9 cellular contexts compared by ENCODE assay signal in the genomic region with DNA sequence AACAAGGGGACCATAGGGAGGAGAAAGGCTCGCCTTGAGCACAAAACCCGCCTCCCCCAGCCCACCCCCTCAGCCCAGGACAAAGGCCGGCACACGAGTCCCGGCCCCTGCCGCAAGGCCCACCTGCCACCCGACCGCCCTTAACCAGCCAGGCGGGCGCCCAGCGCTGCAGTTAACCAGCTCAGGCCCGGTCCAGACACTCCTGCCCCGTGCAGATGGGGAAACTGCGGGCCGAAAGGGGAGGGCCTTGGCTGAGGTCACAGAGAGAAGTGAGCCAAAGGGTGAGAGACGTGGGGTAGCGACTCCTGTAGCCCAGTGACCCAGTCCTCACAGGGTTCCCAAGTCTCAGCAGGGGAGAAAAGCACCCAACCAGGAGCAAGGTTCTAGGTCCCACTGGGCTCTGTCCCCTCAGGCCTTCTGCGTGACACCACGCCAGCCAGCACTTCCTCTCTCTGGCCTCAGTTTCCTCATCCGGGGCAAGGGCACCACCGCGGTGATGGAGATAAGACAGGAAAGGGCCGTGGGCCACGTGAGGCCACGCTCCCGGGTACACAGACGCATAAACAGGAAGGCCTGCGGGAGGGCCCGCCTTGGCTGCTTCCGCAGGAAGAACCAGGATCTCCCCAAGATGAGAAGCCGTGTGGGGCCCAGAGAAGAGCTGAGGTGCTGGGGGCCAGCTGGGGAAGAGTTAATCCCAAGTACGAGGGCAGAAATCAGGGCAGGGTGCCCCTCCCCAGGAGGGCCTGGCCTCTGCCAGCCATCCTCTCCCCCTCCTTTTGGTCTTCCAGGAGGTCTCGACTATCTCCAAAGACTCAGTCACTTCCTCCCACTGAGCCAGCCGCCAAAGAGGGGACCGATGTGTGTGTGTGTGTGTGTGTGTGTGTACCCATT. TPM values are rescaled to one million over a fixed set of nuclear protein-coding genes. Genes with fewer than 3 reads are reported as not detected.
DNase-seq lines count a peak whose midpoint lies in the region; ATAC-seq lines count a peak whose summit lies in the region.
"Had no signal": no experiment of that assay in that cellular context is flagged by ENCODE, and none has a peak within 500 bp of the region (broad histone marks: within the 10 kb centered on the region; RNA-seq: fewer than 3 reads in every experiment).

No MANE protein-coding gene starts in this region.

- H3K4me3 Mint-ChIP-seq in T-cell (peak overlapping the region; percentile 86 to 96 (median 94)), memory B cell (peak overlapping the region; percentile 98)
- H3K4me3 Mint-ChIP-seq in activated naive CD8-positive, alpha-beta T cell treated with anti-CD3 and anti-CD28 coated beads for 36 hours: peak overlapping the region; percentile 89

- H3K4me1 Mint-ChIP-seq in T-cell (peaks cover 60 to 77% (median 61%) of the 10 kb centered on the region in 3 donors), memory B cell (peaks cover 46% of the 10 kb centered on the region)
- H3K4me1 Mint-ChIP-seq in activated naive CD8-positive, alpha-beta T cell treated with anti-CD3 and anti-CD28 coated beads for 36 hours: peaks cover 52% of the 10 kb centered on the region

- CTCF ChIA-PET in T-cell (lab: Charles Lee): interaction anchor here in 1 of 2 donors (0.6 kb wide), 1 partner anchor 25 kb away, joined by 15 read pairs; no protein-coding TSS in a partner anchor

- POLR2A ChIA-PET in T-cell (lab: Charles Lee): interaction anchor here in 1 of 2 donors (0.6 to 0.9 kb wide), 2 partner anchors 124 to 405 kb away, joined by 3 to 4 read pairs; partner anchors contain the start of gene GGA1

- no peaks in the 10 kb centered on the region for H3K27me3 Mint-ChIP-seq in T-cell
- H3K27me3 Mint-ChIP-seq in activated naive CD8-positive, alpha-beta T cell treated with anti-CD3 and anti-CD28 coated beads for 36 hours: no peaks in the 10 kb centered on the region
- no peaks in the 10 kb centered on the region for H3K27me3 Mint-ChIP-seq in memory B cell

- DNase-seq in T-cell: peak; percentile 71 to 89 (median 78)
- peak; percentile 84 for DNase-seq in activated naive CD8-positive, alpha-beta T cell treated with anti-CD3 and anti-CD28 coated beads for 36 hours
- DNase-seq in memory B cell (ENCODE audit: low spot score in 2 of 2): peak; percentile 37 to 46
- DNase-seq in stimulated activated CD8-positive, alpha-beta memory T cell treated with anti-CD3 and anti-CD28 coated beads, Interleukin-2, amount 100 ng/mL, for 48 hours (ENCODE audit: low read depth in 2 of 2): peak; percentile 72 to 73
- DNase-seq in DMS53 (lab: John Stamatoyannopoulos, UW): no peak

- H3K9me3 Mint-ChIP-seq in T-cell (no peaks in the 10 kb centered on the region), memory B cell (no peaks in the 10 kb centered on the region)
- no peaks in the 10 kb centered on the region for H3K9me3 Mint-ChIP-seq in activated naive CD8-positive, alpha-beta T cell treated with anti-CD3 and anti-CD28 coated beads for 36 hours

- ATAC-seq in GM21723 (IDR thresholded peaks at IDR 0.05; ENCODE audit: unreplicated experiment): peak; percentile 43
- peak; percentile 78 to 82 (median 80) for ATAC-seq in T-cell (replicated peaks in 1 of 4)
- peak; percentile 47 for ATAC-seq in memory B cell (ENCODE audit: low read depth)
- no peak for ATAC-seq in HG02798 (IDR thresholded peaks at IDR 0.05; ENCODE audit: poor library complexity, unreplicated experiment)
- no peak for ATAC-seq in GM21528 (IDR thresholded peaks at IDR 0.05; ENCODE audit: low FRiP score, unreplicated experiment)

- peak overlapping the region; percentile 98 for H3K27ac Mint-ChIP-seq in T-cell
- peak overlapping the region; percentile 98 for H3K27ac Mint-ChIP-seq in activated naive CD8-positive, alpha-beta T cell treated with anti-CD3 and anti-CD28 coated beads for 36 hours
- H3K27ac Mint-ChIP-seq in memory B cell: peak overlapping the region; percentile 92

- peaks cover 19% of the 10 kb centered on the region for H3K36me3 Mint-ChIP-seq in T-cell
- peaks cover 38% of the 10 kb centered on the region for H3K36me3 Mint-ChIP-seq in activated naive CD8-positive, alpha-beta T cell treated with anti-CD3 and anti-CD28 coated beads for 36 hours
- peaks cover 10% of the 10 kb centered on the region for H3K36me3 Mint-ChIP-seq in memory B cell

RNA-seq across cellular contexts. Expression of gene MFNG, which starts 1.8 kb away (rescaled TPM):
- total RNA-seq in T-cell: 100 to 1,000 TPM; 153 to 296 (median 268) TPM
- 100 to 1,000 TPM; 193 to 204 TPM for total RNA-seq in activated naive CD8-positive, alpha-beta T cell treated with anti-CD3 and anti-CD28 coated beads for 36 hours
- total RNA-seq: SJSA1 had no signal

RNA-seq across cellular contexts. Expression of gene CARD10, which starts 34.9 kb away (rescaled TPM):
- total RNA-seq in T-cell: under 1 TPM in 4 of 5 donors, not detected in 1; 0.44 to 0.79 (median 0.52) TPM
- total RNA-seq in activated naive CD8-positive, alpha-beta T cell treated with anti-CD3 and anti-CD28 coated beads for 36 hours: under 1 TPM; 0.06 to 0.14 TPM

RNA-seq across cellular contexts. Expression of gene ELFN2, which starts 57.1 kb away (rescaled TPM):
- under 1 TPM; 0.09 to 0.88 (median 0.70) TPM for total RNA-seq in T-cell
- under 1 TPM; 0.06 to 0.20 TPM for total RNA-seq in activated naive CD8-positive, alpha-beta T cell treated with anti-CD3 and anti-CD28 coated beads for 36 hours

Comparison
In these comparisons a context has a peak if more than half of its experiments do, and no peak if none do; other contexts are left out.
1. ATAC-seq: peak in GM21723 (single experiment), T-cell (4 of 4) and memory B cell (single experiment); none in HG02798 (single experiment) and GM21528 (single experiment).
2. Peak in every context shown above with its lines, with median percentiles within 50 percentile points of each other: H3K27ac Mint-ChIP-seq and H3K4me3 Mint-ChIP-seq.